In genomic region chr17:22459331-22459952, GRCh38 we compare ENCODE assay signal across 31 cellular contexts.
"Had no signal": no experiment of that assay in that cellular context is flagged by ENCODE, and none has a peak within 500 bp of the region (broad histone marks: within the 10 kb centered on the region; RNA-seq: fewer than 3 reads in every experiment).

No MANE protein-coding gene starts in this region.

- ATAC-seq: activated CD4-positive, alpha-beta T cell treated with anti-CD3 and anti-CD28 coated beads for 36 hours; activated CD4-positive, CD25-positive, alpha-beta regulatory T cell treated with anti-CD3 and anti-CD28 coated beads, Interleukin-2, amount 50 U/mL, for 24 hours; activated CD8-positive, alpha-beta memory T cell treated with anti-CD3 and anti-CD28 coated beads, Interleukin-2, amount 10 ng/mL, durations not matched to agents 7 days and 5 days; activated CD8-positive, alpha-beta T cell treated with anti-CD3 and anti-CD28 coated beads, Interleukin-2, amount 10 ng/mL, durations not matched to agents 7 days and 5 days; activated naive CD8-positive, alpha-beta T cell treated with anti-CD3 and anti-CD28 coated beads, Interleukin-2, amount 50 U/mL, for 24 hours; WTC11 had no signal

- H3K36me3 ChIP-seq: ascending aorta, cardiac muscle cell, WERI-Rb-1 had no signal

- H3K4me3 ChIP-seq: ascending aorta, cardiac muscle cell had no signal

- H3K9me3 ChIP-seq: ascending aorta had no signal

- DNase-seq: activated CD4-positive, alpha-beta memory T cell treated with anti-CD3 and anti-CD28 coated beads, Interleukin-2, amount 10 ng/mL, durations not matched to agents 7 days and 5 days; activated CD4-positive, alpha-beta T cell treated with anti-CD3 and anti-CD28 coated beads for 1 hour; activated CD4-positive, alpha-beta T cell treated with anti-CD3 and anti-CD28 coated beads for 36 hours; activated CD4-positive, alpha-beta T cell treated with anti-CD3 and anti-CD28 coated beads for 48 hours; activated CD4-positive, alpha-beta T cell treated with anti-CD3 and anti-CD28 coated beads, Interleukin-2, amount 10 ng/mL, durations not matched to agents 7 days and 5 days; activated CD4-positive, alpha-beta T cell treated with anti-CD3 and anti-CD28 coated beads, Interleukin-2, amount 50 U/mL, for 48 hours; activated CD4-positive, CD25-positive, alpha-beta regulatory T cell; activated CD8-positive, alpha-beta memory T cell treated with anti-CD3 and anti-CD28 coated beads for 24 hours; activated CD8-positive, alpha-beta memory T cell treated with anti-CD3 and anti-CD28 coated beads, Interleukin-2, amount 10 ng/mL, durations not matched to agents 7 days and 5 days; activated CD8-positive, alpha-beta memory T cell treated with anti-CD3 and anti-CD28 coated beads, Interleukin-2, amount 50 U/mL, for 48 hours; activated CD8-positive, alpha-beta T cell treated with anti-CD3 and anti-CD28 coated beads, Interleukin-2, amount 10 ng/mL, durations not matched to agents 7 days and 5 days; activated effector memory CD4-positive, alpha-beta T cell treated with Interleukin-2 at 50 U/mL for 16 hours; activated gamma-delta T cell; activated naive CD4-positive, alpha-beta T cell treated with anti-CD3 and anti-CD28 coated beads, Interleukin-2, amount 10 ng/mL, durations not matched to agents 7 days and 5 days; activated naive CD4-positive, alpha-beta T cell treated with Interleukin-2 at 50 U/mL for 16 hours; activated naive CD8-positive, alpha-beta T cell treated with anti-CD3 and anti-CD28 coated beads, Interleukin-2, amount 10 ng/mL, durations not matched to agents 7 days and 5 days; activated naive CD8-positive, alpha-beta T cell treated with anti-CD3 and anti-CD28 coated beads, Interleukin-2, amount 50 U/mL, for 24 hours; activated T-cell treated with anti-CD3 and anti-CD28 coated beads, Interleukin-2, amount 50 U/mL, for 24 hours; activated T-cell treated with anti-CD3 and anti-CD28 coated beads, Interleukin-2, amount 50 U/mL, for 48 hours; amygdala; anterior cingulate cortex; caudate nucleus; cerebellar nuclear complex; T-helper 1 cell; T-helper 2 cell; T-helper 9 cell; WERI-Rb-1 had no signal

- H3K27me3 ChIP-seq: ascending aorta, cardiac muscle cell had no signal

- H3K4me1 ChIP-seq: ascending aorta had no signal

- H3K27ac ChIP-seq: ascending aorta, cardiac muscle cell, WERI-Rb-1 had no signal
